Comparison of ENCODE assay signal across 13 cellular contexts in the genomic region with DNA sequence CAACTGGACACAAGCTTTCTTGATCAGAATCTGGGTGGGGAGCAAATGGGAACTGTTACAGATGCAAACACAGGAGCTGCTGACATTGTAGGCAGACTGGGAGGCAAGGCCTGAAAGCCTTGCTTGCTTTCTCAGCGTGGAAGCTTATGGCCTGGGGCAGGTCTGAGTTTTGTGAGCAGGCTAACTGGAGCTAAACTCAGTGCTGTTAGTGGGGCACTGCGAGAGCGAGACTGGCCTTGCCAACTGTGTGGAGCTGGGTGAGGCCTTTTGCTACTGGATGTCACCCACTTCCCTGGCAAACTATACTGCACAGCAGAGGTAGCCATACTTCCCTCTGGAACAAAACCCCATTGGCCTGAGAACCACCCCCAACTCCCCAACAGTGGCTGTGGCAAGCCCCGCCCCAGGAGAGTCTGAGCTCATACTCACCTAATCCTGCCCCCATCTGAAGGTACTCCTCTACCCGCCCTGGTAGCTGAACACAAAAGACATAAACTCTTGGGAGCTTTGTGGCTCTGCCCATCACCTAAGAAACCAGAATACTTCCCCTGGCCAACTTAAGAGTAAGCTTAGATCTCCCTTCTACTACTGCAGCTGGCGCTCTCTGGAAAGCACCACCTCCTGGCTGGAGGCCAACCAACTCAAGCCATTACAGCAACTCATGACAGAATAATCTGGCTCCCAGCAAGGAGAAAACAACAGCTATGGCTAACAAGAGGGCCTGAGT. TPM values are rescaled to one million over a fixed set of nuclear protein-coding genes. Genes with fewer than 3 reads are reported as not detected.
DNase-seq lines count a peak whose midpoint lies in the region; ATAC-seq, FAIRE-seq and TF ChIP-seq lines count a peak whose summit lies in the region.
"Had no signal": no experiment of that assay in that cellular context is flagged by ENCODE, and none has a peak within 500 bp of the region (broad histone marks: within the 10 kb centered on the region; RNA-seq: fewer than 3 reads in every experiment).

No MANE protein-coding gene starts in this region.

- H3K9ac ChIP-seq in kidney (ENCODE audit: low read length in 2 of 2), result no peak overlapping the region

- in situ Hi-C loops in brain microvascular endothelial cell (cut with HindIII; ENCODE audit: low pct_ligation_motif_present, low sequenced_read_pairs), result no loop called here

- no peaks in the 10 kb centered on the region for H3K9me3 ChIP-seq in kidney (ENCODE audit: control insufficient read depth in 1 of 2, low read length in 2 of 2)

- peak; percentile 23 for DNase-seq in AG20443 (ENCODE audit: low spot score)
- DNase-seq in brain microvascular endothelial cell, result peak; percentile 66
- peak; percentile 87 for DNase-seq in kidney
- DNase-seq in DMS53 treated with DMSO at 0.1 percent for 48 hours (lab: John Stamatoyannopoulos, UW; ENCODE audit: unreplicated experiment), result no peak
- DNase-seq in cerebellar cortex (ENCODE audit: low spot score), result no peak
- DNase-seq: activated CD4-positive, alpha-beta T cell treated with anti-CD3 and anti-CD28 coated beads for 48 hours; activated naive CD4-positive, alpha-beta T cell treated with Interleukin-2 at 50 U/mL for 16 hours; CD8-positive, alpha-beta T cell; stimulated activated naive CD4-positive, alpha-beta T cell treated with Interleukin-2 at 50 U/mL for 16 hours had no signal

- H3K27ac ChIP-seq in brain microvascular endothelial cell, result no peak overlapping the region
- no peak overlapping the region for H3K27ac ChIP-seq in kidney (ENCODE audit: low read depth in 2 of 2, low read length in 2 of 2)
- H3K27ac ChIP-seq: SK-N-MC had no signal

- FAIRE-seq in kidney (lab: Jason Lieb, UNC), result no peak

- H3K4me1 ChIP-seq in kidney (ENCODE audit: control insufficient read depth in 1 of 2, insufficient read depth in 1 of 2, low read depth in 1 of 2, low read length in 2 of 2), result no peaks in the 10 kb centered on the region

- no peaks in the 10 kb centered on the region for H3K36me3 ChIP-seq in brain microvascular endothelial cell (replicated peaks)
- H3K36me3 ChIP-seq in kidney (ENCODE audit: control insufficient read depth in 1 of 2, insufficient read depth in 2 of 2, low read length in 2 of 2), result no peaks in the 10 kb centered on the region

- H3K27me3 ChIP-seq in brain microvascular endothelial cell (replicated peaks), result no peaks in the 10 kb centered on the region

- intact Hi-C loops in kidney (cut with DNase I), result no loop called here

- TF ChIP-seq CTCF in brain microvascular endothelial cell (IDR thresholded peaks at IDR 0.05; ENCODE audit: low read depth, low read length, missing control alignments), result no peak
- TF ChIP-seq CTCF in kidney (IDR thresholded peaks at IDR 0.05; ENCODE audit: borderline replicate concordance, extremely low read depth, insufficient read depth), result no peak

- ATAC-seq in HG02759 (IDR thresholded peaks at IDR 0.05; ENCODE audit: unreplicated experiment) (peak; percentile 54), GM18519 (IDR thresholded peaks at IDR 0.05; ENCODE audit: low FRiP score, unreplicated experiment) (no peak), GM21737 (IDR thresholded peaks at IDR 0.05; ENCODE audit: unreplicated experiment) (no peak)
- ATAC-seq: CD8-positive, alpha-beta T cell had no signal

- no peak overlapping the region for H3K4me3 ChIP-seq in brain microvascular endothelial cell (ENCODE audit: low read depth, low read length)
- H3K4me3 ChIP-seq in kidney (ENCODE audit: low read length in 2 of 2), result no peak overlapping the region
- H3K4me3 ChIP-seq: SK-N-MC had no signal

RNA-seq across cellular contexts. Expression of gene CFAP20DC, which starts 42.9 kb away (rescaled TPM):
- 3.2 TPM for total RNA-seq in kidney
- polyA plus RNA-seq in kidney (ENCODE audit: insufficient read depth, low read depth, low replicate concordance), result 0.73 TPM

Comparison
In these comparisons a context has a peak if more than half of its experiments do, and no peak if none do; other contexts are left out.
1. DNase-seq: peak in AG20443 (single experiment), brain microvascular endothelial cell (single experiment) and kidney (single experiment); none in DMS53 treated with DMSO at 0.1 percent for 48 hours (single experiment) and cerebellar cortex (single experiment).